ENCODE assay signal across 26 cellular contexts in the genomic region with DNA sequence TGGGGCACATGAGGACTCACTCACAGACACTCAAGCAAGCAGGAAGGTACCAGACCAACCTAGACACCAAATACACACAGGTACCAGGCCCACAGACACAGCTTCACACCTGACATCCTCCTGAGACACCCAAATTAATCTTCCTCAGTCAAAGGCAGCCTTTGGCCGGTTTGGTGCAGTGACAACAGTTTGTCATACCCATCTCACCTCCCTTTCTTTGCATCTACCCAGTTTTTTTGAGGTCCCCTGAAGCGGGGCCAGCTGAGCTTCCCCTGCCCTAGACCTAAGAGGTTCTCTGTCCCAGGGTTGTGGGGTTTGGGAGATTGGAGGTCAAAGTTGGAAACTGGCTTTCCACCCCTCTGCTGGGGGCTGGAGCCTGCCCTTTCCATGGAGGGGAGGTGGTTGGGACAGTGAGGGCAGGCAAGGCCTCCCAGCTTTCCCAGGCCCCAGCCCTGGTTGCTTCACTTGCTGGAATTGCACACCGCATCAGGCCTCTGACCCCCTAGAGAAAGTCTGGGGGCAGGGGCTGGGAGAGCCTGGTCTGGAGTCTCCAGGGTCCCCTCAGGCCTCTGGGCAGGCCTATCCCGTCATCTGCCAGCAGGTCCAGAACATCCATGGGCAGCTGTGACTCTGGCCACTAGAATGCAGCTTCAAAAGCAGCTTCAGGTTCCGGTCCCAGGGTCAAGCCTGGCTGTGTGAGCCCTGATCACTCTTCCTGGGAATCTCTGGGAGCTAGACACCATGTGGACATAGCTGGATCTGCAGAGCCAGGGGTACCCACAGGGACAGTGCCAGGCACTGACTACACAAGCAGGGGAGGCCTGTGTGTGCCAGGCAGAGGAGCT. TPM values are rescaled to one million over a fixed set of nuclear protein-coding genes. Genes with fewer than 3 reads are reported as not detected.
A peak's percentile ranks its signal among the peaks of the same experiment; 100 is the strongest.
DNase-seq lines count a peak whose midpoint lies in the region; ATAC-seq, FAIRE-seq and TF ChIP-seq lines count a peak whose summit lies in the region.
"Had no signal": no experiment of that assay in that cellular context is flagged by ENCODE, and none has a peak within 500 bp of the region (broad histone marks: within the 10 kb centered on the region; RNA-seq: fewer than 3 reads in every experiment).

No MANE protein-coding gene starts in this region.

- dilution Hi-C loops in IMR-90 (cut with HindIII; ENCODE audit: low sequenced_read_pairs, unreplicated experiment), result no loop called here

- in situ Hi-C loops in IMR-90 (cut with MboI; ENCODE audit: low sequenced_read_pairs), result no loop called here

- H3K9me1 ChIP-seq in IMR-90 (ENCODE audit: insufficient read depth, low read length), result no peaks in the 10 kb centered on the region

- DNase-seq in Right ventricle myocardium inferior (ENCODE audit: missing footprints), result no peak
- DNase-seq in Right ventricle myocardium superior, result no peak
- DNase-seq in IMR-90, result no peak
- no peak for DNase-seq in foreskin keratinocyte
- DNase-seq in spleen, result peak; percentile 53
- no peak for DNase-seq in pancreas
- DNase-seq in foreskin melanocyte, result no peak
- DNase-seq: activated T-cell treated with anti-CD3 and anti-CD28 coated beads, Interleukin-2, amount 50 U/mL, for 24 hours; adrenal gland; brain microvascular endothelial cell; effector memory CD8-positive, alpha-beta T cell; NCI-H510A; psoas muscle; SJCRH30; stimulated activated CD4-positive, alpha-beta T cell treated with anti-CD3 and anti-CD28 coated beads, Interleukin-1b, Interleukin-23, amount 100 ng/mL, for 48 hours; substantia nigra; T-helper 1 cell; upper lobe of left lung had no signal

- WGBS in IMR-90 (ENCODE audit: extremely low coverage in 2 of 2, insufficient read length in 1 of 2), 2 experiments, result 60% methylated on average over 3 of the region's 5 CpGs; no CpG with 5 or more reads in 1 of the 2 experiments
- WGBS in spleen, 5 donors, result 79 to 95% (median 84%) methylated on average over 5 of the region's 5 CpGs
- 77 to 79% methylated on average over 5 of the region's 5 CpGs for whole genome bisulfite sequencing in pancreas, 2 donors

- H3K18ac ChIP-seq in IMR-90 (ENCODE audit: low read depth, low read length), result no peak overlapping the region

- no peak overlapping the region for H3K9ac ChIP-seq in IMR-90 (ENCODE audit: low read depth, low read length)
- H3K9ac ChIP-seq: KMS-11 had no signal

- H3K27me3 ChIP-seq in IMR-90 (ENCODE audit: control insufficient read depth, insufficient read depth, low read length) (peaks cover 12% of the 10 kb centered on the region; the same call in 1 of the 2 replicates), foreskin keratinocyte (no peaks in the 10 kb centered on the region), spleen (replicated peaks in 1 of 7) (peaks cover 0 to 26% (median 0%) of the 10 kb centered on the region in 7 donors), pancreas (no peaks in the 10 kb centered on the region)
- H3K27me3 ChIP-seq: adrenal gland, brain microvascular endothelial cell, SJCRH30, upper lobe of left lung had no signal

- no peaks in the 10 kb centered on the region for H3K36me3 ChIP-seq in IMR-90 (ENCODE audit: control insufficient read depth, insufficient read depth, low read length)
- no peaks in the 10 kb centered on the region for H3K36me3 ChIP-seq in spleen
- no peaks in the 10 kb centered on the region for H3K36me3 ChIP-seq in pancreas
- H3K36me3 ChIP-seq: adrenal gland, brain microvascular endothelial cell, neutrophil, SJCRH30, upper lobe of left lung had no signal

- H2BK5ac ChIP-seq in IMR-90 (ENCODE audit: low read depth, low read length, poor library complexity, severe bottlenecking), result no peak overlapping the region

- H2BK120ac ChIP-seq in IMR-90 (ENCODE audit: low read depth, low read length), result no peak overlapping the region

- no peaks in the 10 kb centered on the region for H4K20me1 ChIP-seq in IMR-90 (ENCODE audit: insufficient read depth, low read length)

- H4K5ac ChIP-seq in IMR-90 (ENCODE audit: low read depth, low read length), result no peak overlapping the region

- H3K4ac ChIP-seq in IMR-90 (ENCODE audit: low read depth, low read length), result no peak overlapping the region

- ATAC-seq in Right ventricle myocardium inferior, result peak; percentile 16
- no peak for ATAC-seq in Right ventricle myocardium superior (ENCODE audit: poor library complexity)
- ATAC-seq in IMR-90 (ENCODE audit: low read depth), result peak; percentile 44
- ATAC-seq in foreskin keratinocyte, result no peak
- ATAC-seq in HG02610 (IDR thresholded peaks at IDR 0.05; ENCODE audit: unreplicated experiment), result no peak
- no peak for ATAC-seq in pancreas
- ATAC-seq: activated CD4-positive, alpha-beta T cell treated with anti-CD3 and anti-CD28 coated beads for 36 hours; effector memory CD8-positive, alpha-beta T cell; GM12878; psoas muscle had no signal

- H2AK9ac ChIP-seq in IMR-90 (replicated peaks; ENCODE audit: low read depth, low read length, poor library complexity), result no peak overlapping the region

- H3K9me3 ChIP-seq in IMR-90 (ENCODE audit: control insufficient read depth, insufficient read depth, low read length) (no peaks in the 10 kb centered on the region), spleen (no peaks in the 10 kb centered on the region), pancreas (no peaks in the 10 kb centered on the region)
- H3K9me3 ChIP-seq: adrenal gland, neutrophil, psoas muscle, SJCRH30, upper lobe of left lung had no signal

- H3K4me3 ChIP-seq in IMR-90 (ENCODE audit: insufficient read depth, low read depth, low read length), result no peak overlapping the region
- H3K4me3 ChIP-seq in spleen, result no peak overlapping the region
- H3K4me3 ChIP-seq in pancreas, result no peak overlapping the region
- H3K4me3 ChIP-seq: adrenal gland, GM12878, psoas muscle, SJCRH30, skin epidermis, upper lobe of left lung had no signal

- no peaks in the 10 kb centered on the region for H3K4me1 ChIP-seq in IMR-90 (ENCODE audit: control insufficient read depth, insufficient read depth, low read length)
- no peaks in the 10 kb centered on the region for H3K4me1 ChIP-seq in foreskin keratinocyte
- H3K4me1 ChIP-seq in spleen, result no peaks in the 10 kb centered on the region
- H3K4me1 ChIP-seq in pancreas, result no peaks in the 10 kb centered on the region
- H3K4me1 ChIP-seq: adrenal gland, psoas muscle, SJCRH30, upper lobe of left lung had no signal

- no peaks in the 10 kb centered on the region for H3K79me1 ChIP-seq in IMR-90 (ENCODE audit: low read depth in 1 of 2, low read length in 2 of 2)

- POLR2A ChIA-PET in IMR-90 (lab: Charles Lee; ENCODE audit: unreplicated experiment), result no interaction called here

- H3K4me2 ChIP-seq in IMR-90 (ENCODE audit: low read depth, low read length), result no peak overlapping the region
- H3K4me2 ChIP-seq: KMS-11 had no signal

- CTCF ChIA-PET in IMR-90 (lab: Yijun Ruan, JAX), result interaction anchor here (0.6 kb wide), 1 partner anchor 55 kb away, joined by 4 read pairs; no protein-coding TSS in a partner anchor

- H3K27ac ChIP-seq in IMR-90 (ENCODE audit: insufficient read depth, low read length) (no peak overlapping the region), foreskin keratinocyte (no peak overlapping the region), spleen (no peak overlapping the region), pancreas (no peak overlapping the region)
- H3K27ac ChIP-seq: adrenal gland, brain microvascular endothelial cell, KMS-11, neutrophil, psoas muscle, SJCRH30, skin epidermis, upper lobe of left lung had no signal

- no peak overlapping the region for H2BK15ac ChIP-seq in IMR-90 (ENCODE audit: low read depth, low read length)

- no peak overlapping the region for H2AK5ac ChIP-seq in IMR-90 (ENCODE audit: low read depth, low read length)

- no TSS peak for BruUV-seq in IMR-90 (replicated peaks; lab: Mats Ljungman, UMichigan)

- no peak for TF ChIP-seq RAD21 in IMR-90 (IDR thresholded peaks at IDR 0.05; ENCODE audit: low read length)

- H4K91ac ChIP-seq in IMR-90 (ENCODE audit: insufficient read depth, low read depth, low read length), result no peak overlapping the region

- H2AFZ ChIP-seq in IMR-90 (replicated peaks; ENCODE audit: low read length, poor library complexity), result no peak overlapping the region

- intact Hi-C loops in Right ventricle myocardium inferior (cut with DNase I), result no loop called here
- intact Hi-C loops in Right ventricle myocardium superior (cut with DNase I), result no loop called here
- intact Hi-C loops in IMR-90 (cut with micrococcal nuclease), result loop anchor here (10.0 kb wide), 1 partner anchor 118 kb away; no protein-coding TSS in a partner anchor
- intact Hi-C loops in spleen (cut with DNase I; ENCODE audit: low total_unique reads), result no loop called here
- intact Hi-C loops in pancreas (cut with DNase I), result no loop called here

- TF ChIP-seq POLR2A in IMR-90 (IDR thresholded peaks at IDR 0.05; ENCODE audit: low read depth, low read length) (no peak), spleen (IDR thresholded peaks at IDR 0.05) (no peak)

- no peak for TF ChIP-seq CTCF in IMR-90 (conservative IDR thresholded peaks at IDR 0.05; ENCODE audit: low read depth, low read length)
- peak; percentile 9 for TF ChIP-seq CTCF in foreskin keratinocyte (conservative IDR thresholded peaks at IDR 0.05)
- TF ChIP-seq CTCF in spleen (IDR thresholded peaks at IDR 0.05 in 8 of 11, conservative IDR thresholded peaks at IDR 0.05 in 3 of 11), result no peak
- TF ChIP-seq CTCF in pancreas (IDR thresholded peaks at IDR 0.05), result no peak

- no peak overlapping the region for H3K23ac ChIP-seq in IMR-90 (ENCODE audit: low read depth, low read length)

- H3K14ac ChIP-seq in IMR-90 (replicated peaks; ENCODE audit: low read depth, low read length), result no peak overlapping the region

- FAIRE-seq in pancreas (lab: Jason Lieb, UNC), result no peak
- FAIRE-seq: GM12878, TTC549 had no signal

- H2BK20ac ChIP-seq in IMR-90 (ENCODE audit: low read depth, low read length), result no peak overlapping the region

- no peak overlapping the region for H4K8ac ChIP-seq in IMR-90 (ENCODE audit: low read depth in 2 of 2, low read length in 2 of 2)

- H3K56ac ChIP-seq in IMR-90 (ENCODE audit: extremely low read depth, insufficient read depth, low read length), result no peak overlapping the region

RNA-seq across cellular contexts. Expression of a gene that starts 12.5 kb away (rescaled TPM):
- total RNA-seq in Right ventricle myocardium inferior, result 63.8 TPM
- total RNA-seq in Right ventricle myocardium superior, result 56.3 TPM
- total RNA-seq in IMR-90 (2012; rRNA removed), result 26.3 and 31.1 TPM in 2 replicates
- polyA plus RNA-seq in IMR-90 (2012; rRNA removed), result 64.7 and 69.8 TPM in 2 replicates
- polyA plus RNA-seq in IMR-90 (2012; cell fraction: cytosol; rRNA removed), result 200 and 230 TPM in 2 replicates
- 58.4 and 142 TPM in 2 replicates for polyA plus RNA-seq in IMR-90 (2012; cell fraction: nucleus; rRNA removed; ENCODE audit: low replicate concordance)
- total RNA-seq in foreskin keratinocyte, result 40.0 and 41.7 TPM in 2 replicates
- polyA plus RNA-seq in foreskin keratinocyte, result 32.6 and 35.5 TPM in 2 replicates
- total RNA-seq in spleen, result 10 to 100 TPM; 28.6 to 55.7 (median 39.8) TPM
- 10 to 100 TPM in 2 of 3 donors, 1 to 10 TPM in 1; 8.7 to 21.7 (median 12.9) TPM for polyA plus RNA-seq in spleen
- total RNA-seq in pancreas, result 10 to 100 TPM; 37.5 to 46.2 (median 43.7) TPM
- 10 to 100 TPM; 19.0 to 24.9 TPM for polyA plus RNA-seq in pancreas

RNA-seq across cellular contexts. Expression of a gene that starts 28.7 kb away (rescaled TPM):
- 0.54 TPM for total RNA-seq in Right ventricle myocardium inferior
- 0.30 TPM for total RNA-seq in Right ventricle myocardium superior
- 0.54 and 0.56 TPM in 2 replicates for total RNA-seq in IMR-90 (2012; rRNA removed)
- polyA plus RNA-seq in IMR-90 (2012; rRNA removed), result 1.0 and 1.2 TPM in 2 replicates
- polyA plus RNA-seq in IMR-90 (2012; cell fraction: cytosol; rRNA removed), result 1.8 and 2.6 TPM in 2 replicates
- 3.3 and 5.0 TPM in 2 replicates for polyA plus RNA-seq in IMR-90 (2012; cell fraction: nucleus; rRNA removed; ENCODE audit: low replicate concordance)
- 0.24 and 0.28 TPM in 2 replicates for total RNA-seq in foreskin keratinocyte
- polyA plus RNA-seq in foreskin keratinocyte, result 0.18 and 0.28 TPM in 2 replicates
- 1 to 10 TPM in 3 of 7 donors, under 1 TPM in 2, not detected in 2; 0.39 to 1.7 (median 1.3) TPM for total RNA-seq in spleen
- polyA plus RNA-seq in spleen, result under 1 TPM; 0.22 to 0.72 (median 0.27) TPM
- total RNA-seq in pancreas, result 1 to 10 TPM; 3.5 to 9.0 (median 5.6) TPM
- polyA plus RNA-seq in pancreas, result 10 to 100 TPM in 1 of 2 donors, 1 to 10 TPM in 1; 7.8 to 10.2 TPM
- total RNA-seq: activated CD8-positive, alpha-beta memory T cell treated with anti-CD3 and anti-CD28 coated beads for 36 hours; GM12878 had no signal

Comparison
In these comparisons a context has a peak if more than half of its experiments do, and no peak if none do; other contexts are left out.
1. ATAC-seq: peak in Right ventricle myocardium inferior (single experiment) and IMR-90 (single experiment); none in Right ventricle myocardium superior (single experiment), foreskin keratinocyte (single experiment), HG02610 (single experiment) and pancreas (0 of 4).